Comparison of ENCODE assay signal across 11 cellular contexts in the genomic region with DNA sequence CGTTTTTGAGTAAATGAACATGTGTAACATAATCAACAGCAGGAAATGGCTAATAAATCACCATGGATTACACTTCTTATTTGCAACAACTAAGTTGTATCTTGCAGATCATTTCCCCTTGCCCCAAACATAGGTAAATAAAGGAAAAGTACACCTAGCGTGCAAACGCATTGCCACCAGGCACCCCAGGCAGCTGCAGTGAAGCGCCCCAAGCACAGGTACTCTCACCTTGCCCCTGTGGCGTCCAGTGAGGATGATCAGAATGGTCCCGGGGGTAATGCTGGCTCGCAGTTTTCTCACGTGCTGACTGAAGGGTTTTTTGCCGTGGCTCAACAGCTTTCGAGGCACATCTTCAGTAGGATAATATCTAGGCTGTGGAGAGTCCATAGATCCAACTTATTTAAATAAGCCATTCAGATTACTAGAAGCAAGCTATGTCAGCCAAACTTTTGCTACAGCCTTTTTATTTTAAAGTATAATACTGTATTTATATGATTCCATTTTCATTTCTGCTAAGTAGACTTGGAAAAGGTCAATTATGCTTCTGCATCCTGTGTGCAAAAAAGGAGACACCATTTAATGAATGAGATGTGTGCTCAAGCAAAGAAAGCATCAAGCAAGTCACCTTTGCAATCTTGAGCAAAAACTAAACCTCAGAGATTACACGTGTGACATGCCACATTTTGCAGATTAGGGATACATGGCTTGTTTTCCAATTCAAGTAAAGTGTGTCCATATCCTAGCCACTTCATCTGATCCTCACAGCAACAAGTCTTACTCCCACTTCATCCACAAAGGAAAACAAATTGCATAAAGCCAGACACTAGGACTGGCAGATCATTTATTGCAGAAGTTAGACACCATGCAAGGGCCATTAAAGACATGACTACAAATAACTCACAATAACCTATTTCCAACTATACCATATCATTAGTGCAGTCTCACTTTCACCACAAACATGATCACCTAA. TPM values are rescaled to one million over a fixed set of nuclear protein-coding genes. Genes with fewer than 3 reads are reported as not detected.
DNase-seq lines count a peak whose midpoint lies in the region; ATAC-seq, FAIRE-seq and TF ChIP-seq lines count a peak whose summit lies in the region.
"Had no signal": no experiment of that assay in that cellular context is flagged by ENCODE, and none has a peak within 500 bp of the region (broad histone marks: within the 10 kb centered on the region; RNA-seq: fewer than 3 reads in every experiment).

No MANE protein-coding gene starts in this region.

- BruUV-seq in GM12878 (replicated peaks; lab: Mats Ljungman, UMichigan) = no TSS peak

- SMC1A ChIA-PET in GM12878 (lab: Charles Lee; ENCODE audit: uncharacterized antibody, unreplicated experiment) = interaction anchor here (1.6 to 1.7 kb wide), 2 partner anchors 20 to 208 kb away, joined by 5 to 8 read pairs; no protein-coding TSS in a partner anchor

- H3K4me3 ChIP-seq in DOHH2 (ENCODE audit: low read length) (peak overlapping the region; percentile 86), Karpas-422 (ENCODE audit: low read length) (no peak overlapping the region), GM12878 (peak overlapping the region; percentile 95)

- no peak for FAIRE-seq in GM12878 (lab: Jason Lieb, UNC)
- FAIRE-seq: islet of Langerhans had no signal

- H3K4me1 ChIP-seq in DOHH2 (ENCODE audit: control insufficient read depth, low read length) (peaks cover 22% of the 10 kb centered on the region), Karpas-422 (ENCODE audit: low read length) (peaks cover 25% of the 10 kb centered on the region), GM12878 (ENCODE audit: control insufficient read depth, insufficient read depth, low read length) (no peaks in the 10 kb centered on the region)

- CTCF ChIA-PET in GM12878 (lab: Yijun Ruan, JAX) = interaction anchor here (2.1 to 3.0 kb wide), 2 partner anchors 20 to 209 kb away, joined by 5 to 13 read pairs; no protein-coding TSS in a partner anchor

- H3K36me3 Mint-ChIP-seq in nephron (ENCODE audit: low read depth) = peaks cover 49% of the 10 kb centered on the region

- intact Hi-C loops in GM12878 (cut with micrococcal nuclease; ENCODE audit: unreplicated experiment) = no loop called here

- H3K4me1 Mint-ChIP-seq in nephron = peaks cover 27% of the 10 kb centered on the region

- H3K27me3 ChIP-seq in DOHH2 (ENCODE audit: control insufficient read depth, low read length) (no peaks in the 10 kb centered on the region), Karpas-422 (ENCODE audit: low read length) (no peaks in the 10 kb centered on the region), GM12878 (replicated peaks in 1 of 2; ENCODE audit: control insufficient read depth in 2 of 2, insufficient read depth in 2 of 2, low read length in 1 of 2) (no peaks in the 10 kb centered on the region; a peak in 1 of 4 replicates)

- 61% methylated on average over 11 of the region's 11 CpGs for WGBS in GM12878 (ENCODE audit: insufficient coverage, insufficient replicate concordance, low lambda C conversion rate, missing lambda C conversion rate)

- H3F3A ChIP-seq in DOHH2 (ENCODE audit: control insufficient read depth, insufficient read depth) = peaks cover 76% of the 10 kb centered on the region

- H2AFZ ChIP-seq in Karpas-422 (ENCODE audit: low read length) (no peak overlapping the region), GM12878 (ENCODE audit: control insufficient read depth, low read depth, low read length) (no peak overlapping the region)

- DNase-seq in Karpas-422 = no peak
- DNase-seq in GM12878 (ENCODE audit: low read depth, low spot score) = no peak
- DNase-seq in LoVo (ENCODE audit: low spot score) = no peak
- DNase-seq in AG20443 (ENCODE audit: low spot score) = no peak
- DNase-seq: central memory CD4-positive, alpha-beta T cell; right cardiac atrium had no signal

- peak overlapping the region; percentile 100 for H3K4me3 Mint-ChIP-seq in nephron

- H3K27me3 Mint-ChIP-seq in nephron (ENCODE audit: low read depth) = no peaks in the 10 kb centered on the region

- in situ Hi-C loops in GM12878 (cut with MboI) = no loop called here

- ATAC-seq in GM12878 (no peak), GM19035 (IDR thresholded peaks at IDR 0.05; ENCODE audit: unreplicated experiment) (no peak), GM21576 (IDR thresholded peaks at IDR 0.05; ENCODE audit: unreplicated experiment) (no peak)
- ATAC-seq: right cardiac atrium had no signal

- peaks cover 29% of the 10 kb centered on the region for H3K79me2 ChIP-seq in DOHH2 (ENCODE audit: control insufficient read depth, low read length)
- H3K79me2 ChIP-seq in Karpas-422 (ENCODE audit: low read length) = peaks cover 18% of the 10 kb centered on the region
- peaks cover 29% of the 10 kb centered on the region for H3K79me2 ChIP-seq in GM12878 (ENCODE audit: control insufficient read depth, insufficient read depth, low read length)

- no peaks in the 10 kb centered on the region for H3K9me3 ChIP-seq in DOHH2 (ENCODE audit: control insufficient read depth, insufficient read depth, low read length)
- H3K9me3 ChIP-seq in Karpas-422 (ENCODE audit: low read length) = no peaks in the 10 kb centered on the region
- no peaks in the 10 kb centered on the region for H3K9me3 ChIP-seq in GM12878 (replicated peaks; ENCODE audit: control insufficient read depth, insufficient read depth, low read length)

- H4K20me1 ChIP-seq in DOHH2 (ENCODE audit: control insufficient read depth, insufficient read depth, low read depth, low read length) (peaks cover 16% of the 10 kb centered on the region), Karpas-422 (ENCODE audit: insufficient read depth, low read depth, low read length) (peaks cover 22% of the 10 kb centered on the region), GM12878 (ENCODE audit: control insufficient read depth, insufficient read depth) (peaks cover 3% of the 10 kb centered on the region; the same call in 1 of the 2 replicates)

- no peak for TF ChIP-seq EP300 in GM12878 (IDR thresholded peaks at IDR 0.05; ENCODE audit: borderline replicate concordance in 1 of 2, control insufficient read depth in 1 of 2, low read depth in 2 of 2, low read length in 2 of 2)

- H3K27ac ChIP-seq in DOHH2 (ENCODE audit: low read depth, low read length) = 0 out of 2 replicates have a peak overlapping the region, but pooled peaks have one; percentile 82
- H3K27ac ChIP-seq in Karpas-422 (ENCODE audit: low read length) = no peak overlapping the region
- H3K27ac ChIP-seq in GM12878 (ENCODE audit: control insufficient read depth, insufficient read depth) = no peak overlapping the region

- no peak for TF ChIP-seq RAD21 in GM12878 (IDR thresholded peaks at IDR 0.05; ENCODE audit: insufficient read depth, low read depth, low read length)

- peaks cover 54% of the 10 kb centered on the region for H3K36me3 ChIP-seq in DOHH2 (ENCODE audit: control insufficient read depth, low read length)
- peaks cover 36% of the 10 kb centered on the region for H3K36me3 ChIP-seq in Karpas-422 (ENCODE audit: insufficient read depth, low read length)
- H3K36me3 ChIP-seq in GM12878 (ENCODE audit: control insufficient read depth in 2 of 2, insufficient read depth in 2 of 2, low read length in 1 of 2) = peaks cover 13 to 21% of the 10 kb centered on the region in 2 experiments

- H3K27ac Mint-ChIP-seq in nephron = peak overlapping the region; percentile 45 to 100 (median 100)

- RAD21 ChIA-PET in GM12878 (lab: Charles Lee; ENCODE audit: unreplicated experiment) = no interaction called here

- H3K9ac ChIP-seq in Karpas-422 (ENCODE audit: low read length) (no peak overlapping the region), GM12878 (ENCODE audit: control insufficient read depth, insufficient read depth, low read length) (no peak overlapping the region; the same call in 1 of the 2 replicates)

- POLR2A ChIA-PET in GM12878 (lab: Charles Lee) = interaction anchor here (0.6 kb wide), 1 partner anchor 1092 kb away, joined by 5 read pairs; no protein-coding TSS in a partner anchor

- peak overlapping the region; percentile 61 for H3K4me2 ChIP-seq in DOHH2 (ENCODE audit: low read length)
- H3K4me2 ChIP-seq in Karpas-422 (ENCODE audit: low read depth, low read length, poor library complexity, severe bottlenecking) = peak overlapping the region; percentile 100
- peak overlapping the region; percentile 89 for H3K4me2 ChIP-seq in GM12878 (ENCODE audit: control insufficient read depth, insufficient read depth)

- TF ChIP-seq CTCF in DOHH2 (IDR thresholded peaks at IDR 0.05; ENCODE audit: low read depth, low read length, poor library complexity, severe bottlenecking) (no peak), GM12878 (IDR thresholded peaks at IDR 0.05 in 2 of 3, conservative IDR thresholded peaks at IDR 0.05 in 1 of 3; ENCODE audit: control insufficient read depth in 2 of 3, extremely low read depth in 1 of 3, insufficient read depth in 1 of 3, low read depth in 3 of 3, low read length in 3 of 3) (no peak), nephron (IDR thresholded peaks at IDR 0.05; ENCODE audit: unreplicated experiment in 3 of 3) (no peak)

- no peak; the same call in 1 of the 2 replicates for TF ChIP-seq POLR2A in GM12878 (IDR thresholded peaks at IDR 0.05; ENCODE audit: low read depth, low read length)

- H3K9me2 ChIP-seq in DOHH2 (replicated peaks; ENCODE audit: control insufficient read depth, low read length) = no peaks in the 10 kb centered on the region
- H3K9me2 ChIP-seq in Karpas-422 (replicated peaks; ENCODE audit: insufficient read depth, low read length) = no peaks in the 10 kb centered on the region

- no peaks in the 10 kb centered on the region for H3K9me3 Mint-ChIP-seq in nephron

RNA-seq across cellular contexts. Expression of gene RPL6, which starts 2.6 kb away (rescaled TPM):
- 2,259 and 2,811 TPM in 2 replicates for total RNA-seq in Karpas-422 (2014; rRNA removed; shearing (Covaris generic); ENCODE audit: low replicate concordance)
- 391 and 401 TPM in 2 replicates for total RNA-seq in GM12878 (2013; cell fraction: nucleolus; rRNA removed)
- 2,056 and 2,150 TPM in 2 replicates for total RNA-seq in GM12878 (2014; rRNA removed)
- total RNA-seq in GM12878 (2014; rRNA removed; fragmentation: Illumina TruSeq; extraction: Trizol) = 3,315 and 3,434 TPM in 2 replicates
- total RNA-seq in GM12878 (2021) = 2,327 and 2,384 TPM in 2 replicates
- polyA plus RNA-seq in GM12878 (2011; ENCODE audit: low read depth) = 3,955 TPM
- 2,686 and 3,119 TPM in 2 replicates for polyA plus RNA-seq in GM12878 (2011; rRNA removed)
- 1,825 and 1,843 TPM in 2 replicates for polyA plus RNA-seq in GM12878 (2011; cell fraction: cytosol; rRNA removed)
- 658 and 690 TPM in 2 replicates for polyA plus RNA-seq in GM12878 (2011; cell fraction: nucleus; rRNA removed)
- 3,096 and 3,407 TPM in 2 replicates for polyA plus RNA-seq in GM12878 (2012)
- polyA plus RNA-seq in GM12878 (2014; fragmentation: Illumina TruSeq; extraction: Trizol) = 3,690 and 4,950 TPM in 2 replicates
- 1,000 to 10,000 TPM; 1,828 to 2,204 TPM for polyA plus RNA-seq in GM12878 (2014; fragmentation: Nextera tagmentation; extraction: Ambion mirVana)
- 2,258 and 2,542 TPM in 2 replicates for polyA plus RNA-seq in GM12878 (2014; rRNA removed)
- polyA plus RNA-seq in GM12878 (2016; fragmentation: Nextera tagmentation; extraction: Ambion mirVana) = 100 to 1,000 TPM; 801 to 823 TPM
- polyA minus RNA-seq in GM12878 (2011; rRNA and poly(A)+ RNA removed) = 401 and 520 TPM in 2 replicates
- 251 and 289 TPM in 2 replicates for polyA minus RNA-seq in GM12878 (2011; cell fraction: cytosol; rRNA and poly(A)+ RNA removed)
- polyA minus RNA-seq in GM12878 (2011; cell fraction: nucleus; rRNA and poly(A)+ RNA removed) = 118 and 169 TPM in 2 replicates

RNA-seq across cellular contexts. Expression of gene PTPN11, which starts 11.9 kb away (rescaled TPM):
- 65.3 and 66.3 TPM in 2 replicates for total RNA-seq in Karpas-422 (2014; rRNA removed; shearing (Covaris generic); ENCODE audit: low replicate concordance)
- 33.7 and 35.2 TPM in 2 replicates for total RNA-seq in GM12878 (2013; cell fraction: nucleolus; rRNA removed)
- total RNA-seq in GM12878 (2014; rRNA removed) (43.7 and 49.9 TPM in 2 replicates), GM12878 (2014; rRNA removed; fragmentation: Illumina TruSeq; extraction: Trizol) (68.8 and 70.0 TPM in 2 replicates), GM12878 (2021) (84.9 and 85.2 TPM in 2 replicates)
- 15.9 TPM for polyA plus RNA-seq in GM12878 (2011; ENCODE audit: low read depth)
- polyA plus RNA-seq in GM12878 (2011; rRNA removed) (64.5 and 101 TPM in 2 replicates), GM12878 (2014; fragmentation: Illumina TruSeq; extraction: Trizol) (56.6 and 62.8 TPM in 2 replicates), GM12878 (2014; fragmentation: Nextera tagmentation; extraction: Ambion mirVana) (10 to 100 TPM; 14.6 to 23.2 TPM), GM12878 (2014; rRNA removed) (31.8 and 35.1 TPM in 2 replicates), GM12878 (2016; fragmentation: Nextera tagmentation; extraction: Ambion mirVana) (10 to 100 TPM; 60.6 to 68.2 TPM)
- polyA plus RNA-seq in GM12878 (2011; cell fraction: cytosol; rRNA removed) = 43.2 and 45.9 TPM in 2 replicates
- 19.4 and 26.1 TPM in 2 replicates for polyA plus RNA-seq in GM12878 (2011; cell fraction: nucleus; rRNA removed)
- polyA plus RNA-seq in GM12878 (2012) = 23.9 and 28.6 TPM in 2 replicates
- 93.5 and 95.2 TPM in 2 replicates for polyA minus RNA-seq in GM12878 (2011; rRNA and poly(A)+ RNA removed)
- 36.6 and 48.3 TPM in 2 replicates for polyA minus RNA-seq in GM12878 (2011; cell fraction: cytosol; rRNA and poly(A)+ RNA removed)
- polyA minus RNA-seq in GM12878 (2011; cell fraction: nucleus; rRNA and poly(A)+ RNA removed) = 8.7 and 15.7 TPM in 2 replicates

RNA-seq across cellular contexts. Expression of gene HECTD4, which starts 24.6 kb away (rescaled TPM):
- total RNA-seq in Karpas-422 (2014; rRNA removed; shearing (Covaris generic); ENCODE audit: low replicate concordance) = 28.0 and 32.5 TPM in 2 replicates
- total RNA-seq in GM12878 (2013; cell fraction: nucleolus; rRNA removed) = 225 and 244 TPM in 2 replicates
- total RNA-seq in GM12878 (2014; rRNA removed) (20.1 and 20.4 TPM in 2 replicates), GM12878 (2014; rRNA removed; fragmentation: Illumina TruSeq; extraction: Trizol) (17.5 and 19.1 TPM in 2 replicates), GM12878 (2021) (39.9 and 43.9 TPM in 2 replicates)
- 8.5 TPM for polyA plus RNA-seq in GM12878 (2011; ENCODE audit: low read depth)
- polyA plus RNA-seq in GM12878 (2011; rRNA removed) (10.6 and 11.9 TPM in 2 replicates), GM12878 (2014; fragmentation: Illumina TruSeq; extraction: Trizol) (18.4 and 20.0 TPM in 2 replicates), GM12878 (2014; fragmentation: Nextera tagmentation; extraction: Ambion mirVana) (10 to 100 TPM in 1 of 2 experiments, 1 to 10 TPM in 1; 5.8 to 17.1 TPM), GM12878 (2014; rRNA removed) (27.2 and 27.7 TPM in 2 replicates), GM12878 (2016; fragmentation: Nextera tagmentation; extraction: Ambion mirVana) (10 to 100 TPM; 17.4 to 18.3 TPM)
- polyA plus RNA-seq in GM12878 (2011; cell fraction: cytosol; rRNA removed) = 8.4 and 9.0 TPM in 2 replicates
- polyA plus RNA-seq in GM12878 (2011; cell fraction: nucleus; rRNA removed) = 52.4 and 62.5 TPM in 2 replicates
- 21.1 and 23.8 TPM in 2 replicates for polyA plus RNA-seq in GM12878 (2012)
- 52.5 and 59.6 TPM in 2 replicates for polyA minus RNA-seq in GM12878 (2011; rRNA and poly(A)+ RNA removed)
- 15.4 and 17.7 TPM in 2 replicates for polyA minus RNA-seq in GM12878 (2011; cell fraction: cytosol; rRNA and poly(A)+ RNA removed)
- 56.3 and 84.3 TPM in 2 replicates for polyA minus RNA-seq in GM12878 (2011; cell fraction: nucleus; rRNA and poly(A)+ RNA removed)
